ENCODE assay signal across 14 cellular contexts in the genomic region with DNA sequence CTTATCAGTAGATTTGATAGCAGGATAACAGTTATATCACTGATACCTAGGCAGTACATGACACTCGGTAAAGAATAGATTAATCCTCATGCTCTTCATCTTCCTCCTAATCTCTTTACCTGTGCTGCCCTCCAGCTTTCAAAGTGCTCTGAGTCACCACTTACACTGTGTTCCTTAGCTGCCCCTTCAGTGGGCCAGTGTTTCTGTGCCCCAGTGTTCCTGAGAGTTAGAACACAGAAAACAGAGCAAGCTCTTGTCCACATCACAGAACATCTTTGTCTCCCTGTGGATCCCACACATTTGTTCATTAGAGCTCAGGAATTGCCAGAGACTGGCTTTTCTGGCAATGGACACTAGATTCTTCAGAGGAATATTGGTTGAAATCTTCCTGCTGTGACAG. TPM values are rescaled to one million over a fixed set of nuclear protein-coding genes. Genes with fewer than 3 reads are reported as not detected.
A peak's percentile ranks its signal among the peaks of the same experiment; 100 is the strongest.
DNase-seq lines count a peak whose midpoint lies in the region; TF ChIP-seq lines count a peak whose summit lies in the region.
"Not testable (repeated sequence)": the region's sequence is repeated elsewhere in the genome, so short reads cannot be mapped to it uniquely, and the experiment has no call there.
"Had no signal": no experiment of that assay in that cellular context is flagged by ENCODE, and none has a peak within 500 bp of the region (broad histone marks: within the 10 kb centered on the region; RNA-seq: fewer than 3 reads in every experiment).

No MANE protein-coding gene starts in this region.

- H3K9me3 ChIP-seq in Loucy (ENCODE audit: insufficient read depth, low read depth, low read length) = not testable (repeated sequence)

- TF ChIP-seq CTCF in Loucy (conservative IDR thresholded peaks at IDR 0.05; ENCODE audit: low read length) = not testable (repeated sequence)
- peak in 36 of 56 donors; percentile 4 to 66 (median 30) for TF ChIP-seq CTCF in dorsolateral prefrontal cortex (IDR thresholded peaks at IDR 0.05 in 54 of 56, conservative IDR thresholded peaks at IDR 0.05 in 2 of 56; ENCODE audit: low read depth in 1 of 56, partially characterized antibody in 56 of 56)

- peak in 5 of 10 donors; percentile 39 to 74 (median 48) for DNase-seq in dorsolateral prefrontal cortex
- DNase-seq in hippocampal formation (lab: John Stamatoyannopoulos, UW) = peak; percentile 6 to 12
- peak; percentile 75 for DNase-seq in medulla oblongata (ENCODE audit: extremely low spot score)
- DNase-seq in nucleus accumbens (lab: John Stamatoyannopoulos, UW) = peak in 30 of 56 donors; percentile 0 to 66 (median 18)
- DNase-seq in substantia nigra (lab: John Stamatoyannopoulos, UW) = peak in 33 of 49 donors; percentile 0 to 72 (median 21)

- not testable (repeated sequence) for H3K9ac ChIP-seq in Loucy (ENCODE audit: low read depth, low read length, poor library complexity, severe bottlenecking)

- not testable (repeated sequence) for H3K27me3 ChIP-seq in Loucy (ENCODE audit: insufficient read depth, low read length, poor library complexity, severe bottlenecking); dorsolateral prefrontal cortex

- peak overlapping the region; percentile 49; the same call in 1 of the 2 replicates for H2AFZ ChIP-seq in Loucy (ENCODE audit: low read length)

- H3K36me3 ChIP-seq in Loucy (ENCODE audit: insufficient read depth, low read length) = not testable (repeated sequence)

- not testable (repeated sequence) for H3K4me3 ChIP-seq in Loucy (ENCODE audit: low read length, poor library complexity, severe bottlenecking); dorsolateral prefrontal cortex

- not testable (repeated sequence) for H3K4me1 ChIP-seq in Loucy (ENCODE audit: insufficient read depth, low read length, poor library complexity, severe bottlenecking)

- H3K9me2 ChIP-seq in Loucy (replicated peaks; ENCODE audit: low read depth, low read length) = not testable (repeated sequence)

- intact Hi-C loops in dorsolateral prefrontal cortex (cut with DNase I) = not testable (repeated sequence)

- not testable (repeated sequence) for H3K4me2 ChIP-seq in Loucy (ENCODE audit: low read depth, low read length, poor library complexity, severe bottlenecking)

- not testable (repeated sequence) for H3F3A ChIP-seq in Loucy (ENCODE audit: low read depth)

- not testable (repeated sequence) for H3K79me2 ChIP-seq in Loucy (ENCODE audit: insufficient read depth, low read length)

- H4K20me1 ChIP-seq in Loucy (ENCODE audit: insufficient read depth, low read length, poor library complexity, severe bottlenecking) = not testable (repeated sequence)

- H3K27ac ChIP-seq in angular gyrus (ENCODE audit: low read depth, low read length) (peak overlapping the region; percentile 59), dorsolateral prefrontal cortex (peak overlapping the region in 52 of 59 donors; percentile 20 to 92 (median 70)), substantia nigra (ENCODE audit: low read depth, low read length, poor library complexity, severe bottlenecking) (peak overlapping the region; percentile 81)

RNA-seq across cellular contexts. Expression of a gene that starts 51.1 kb away (rescaled TPM):
- total RNA-seq in dorsolateral prefrontal cortex = not detected
- total RNA-seq: A172; B cell; CD4-positive, alpha-beta T cell; CD8-positive, alpha-beta memory T cell; GM12878; GM23248; H7 had no signal
